9 cellular contexts compared by ENCODE assay signal in the genomic region with DNA sequence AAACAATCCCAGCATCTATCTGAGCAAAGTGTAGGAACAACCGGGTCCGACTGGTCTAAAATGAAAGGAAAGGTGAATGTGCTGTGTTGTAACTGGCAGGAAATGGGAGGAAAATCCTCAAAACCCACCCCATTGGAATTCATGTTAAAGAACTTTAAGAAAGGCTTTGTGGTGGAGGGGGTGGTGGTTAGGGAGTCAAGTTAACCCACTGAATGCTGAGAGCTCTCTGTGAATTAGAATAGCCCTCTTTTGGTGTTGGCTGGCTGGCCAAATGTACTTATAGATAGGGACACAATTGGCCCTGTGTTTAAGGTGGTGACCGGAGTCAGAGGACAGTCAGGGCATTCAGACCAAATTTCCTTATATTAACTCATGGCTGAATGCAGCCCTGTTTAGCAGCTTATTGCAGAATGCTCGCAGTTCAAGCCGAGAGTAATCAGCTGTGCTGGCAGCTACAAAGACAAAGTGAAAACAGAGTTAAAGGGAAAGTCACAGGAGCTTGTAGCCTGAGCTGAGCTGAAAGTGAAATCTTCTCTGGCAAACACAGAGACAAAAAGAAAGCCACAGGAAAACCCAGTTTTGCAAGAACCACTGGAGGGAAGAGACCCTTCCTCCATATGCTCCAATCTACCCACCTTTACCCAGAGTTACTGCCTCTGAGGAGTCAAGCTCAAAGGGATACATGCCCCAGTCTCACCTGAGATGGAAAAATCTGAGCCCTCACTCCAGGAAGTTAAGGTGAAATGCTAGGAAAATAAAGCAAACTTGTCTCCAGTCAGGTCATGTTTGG. TPM values are rescaled to one million over a fixed set of nuclear protein-coding genes. Genes with fewer than 3 reads are reported as not detected.
A peak's percentile ranks its signal among the peaks of the same experiment; 100 is the strongest.
DNase-seq lines count a peak whose midpoint lies in the region; ATAC-seq and TF ChIP-seq lines count a peak whose summit lies in the region.
"Had no signal": no experiment of that assay in that cellular context is flagged by ENCODE, and none has a peak within 500 bp of the region (broad histone marks: within the 10 kb centered on the region; RNA-seq: fewer than 3 reads in every experiment).

No MANE protein-coding gene starts in this region.

- intact Hi-C loops in sigmoid colon (cut with DNase I) = no loop called here

- peak; percentile 2 for DNase-seq in HT1080 (ENCODE audit: low read depth)
- DNase-seq in NCI-H146 (lab: John Stamatoyannopoulos, UW) = no peak
- no peak for DNase-seq in sigmoid colon
- no peak for DNase-seq in erythroblast (lab: John Stamatoyannopoulos, UW)
- no peak for DNase-seq in activated naive CD4-positive, alpha-beta T cell treated with Interleukin-2 at 50 U/mL for 16 hours

- H3K9me3 ChIP-seq in iPS-18a (ENCODE audit: control insufficient read depth, low read depth, low read length) (no peaks in the 10 kb centered on the region), sigmoid colon (no peaks in the 10 kb centered on the region)

- H3K9ac ChIP-seq in iPS-18a (ENCODE audit: low read length) = no peak overlapping the region

- 18 to 51% methylated on average over 5 of the region's 5 CpGs for WGBS in sigmoid colon, 2 donors

- TF ChIP-seq POLR2A in sigmoid colon (IDR thresholded peaks at IDR 0.05) (no peak), erythroblast (IDR thresholded peaks at IDR 0.05; ENCODE audit: low read length) (no peak)

- H3K27me3 ChIP-seq in ACC112 (ENCODE audit: insufficient read depth, low read length) = no peaks in the 10 kb centered on the region
- no peaks in the 10 kb centered on the region for H3K27me3 ChIP-seq in iPS-18a (ENCODE audit: control insufficient read depth, insufficient read depth, low read length)
- no peaks in the 10 kb centered on the region for H3K27me3 ChIP-seq in sigmoid colon

- peak overlapping the region; percentile 56; the same call in 1 of the 2 replicates for H3K4me3 ChIP-seq in ACC112 (ENCODE audit: low read depth, low read length)
- peak overlapping the region; percentile 41 for H3K4me3 ChIP-seq in iPS-18a (ENCODE audit: low read length)
- no peak overlapping the region for H3K4me3 ChIP-seq in sigmoid colon
- H3K4me3 ChIP-seq: skin epidermis had no signal

- H3K4me1 ChIP-seq in ACC112 (ENCODE audit: control insufficient read depth, insufficient read depth, low read length, unreplicated experiment) (peaks cover 25% of the 10 kb centered on the region), iPS-18a (ENCODE audit: control insufficient read depth, low read depth, low read length) (peaks cover 29% of the 10 kb centered on the region), sigmoid colon (no peaks in the 10 kb centered on the region)

- ATAC-seq in GM21528 (IDR thresholded peaks at IDR 0.05; ENCODE audit: low FRiP score, unreplicated experiment) = peak; percentile 68

- H2AFZ ChIP-seq in ACC112 (ENCODE audit: low read length, unreplicated experiment) = peak overlapping the region; percentile 96

- TF ChIP-seq EP300 in sigmoid colon (IDR thresholded peaks at IDR 0.05) = no peak

- H3K27ac ChIP-seq in ACC112 (ENCODE audit: low read depth, low read length) (no peak overlapping the region), iPS-18a (ENCODE audit: low read length) (peak overlapping the region; percentile 45), sigmoid colon (no peak overlapping the region)
- H3K27ac ChIP-seq: skin epidermis had no signal

- H3K79me2 ChIP-seq in ACC112 (ENCODE audit: control insufficient read depth, insufficient read depth, low read length, unreplicated experiment) = no peaks in the 10 kb centered on the region

- H3K36me3 ChIP-seq in ACC112 (ENCODE audit: insufficient read depth, low read length) (no peaks in the 10 kb centered on the region), iPS-18a (ENCODE audit: control insufficient read depth, low read depth, low read length) (no peaks in the 10 kb centered on the region), sigmoid colon (no peaks in the 10 kb centered on the region)

- TF ChIP-seq CTCF in sigmoid colon (IDR thresholded peaks at IDR 0.05) = no peak

RNA-seq across cellular contexts. Expression of a gene that starts 38.5 kb away (rescaled TPM):
- not detected in 2 replicates for total RNA-seq in HT1080 (2014; rRNA removed; shearing (Covaris generic))
- polyA plus RNA-seq in HT1080 (2015; cell fraction: cytosol; rRNA removed) = not detected in 2 replicates
- 0.10 TPM in 1 of 2 replicates, not detected in the other for polyA plus RNA-seq in HT1080 (2015; cell fraction: nucleus; rRNA removed)
- total RNA-seq in sigmoid colon = not detected
- polyA plus RNA-seq in sigmoid colon = 1 to 10 TPM; 1.6 to 2.5 (median 2.4) TPM

Comparison
In these comparisons a context has a peak if more than half of its experiments do, and no peak if none do; other contexts are left out.
1. H3K4me3 ChIP-seq: peak in ACC112 (single experiment) and iPS-18a (single experiment); none in sigmoid colon (0 of 4).